7 cellular contexts compared by ENCODE assay signal in genomic region chr6:113888996-113889635, GRCh38.
"Had no signal": no experiment of that assay in that cellular context is flagged by ENCODE, and none has a peak within 500 bp of the region (broad histone marks: within the 10 kb centered on the region; RNA-seq: fewer than 3 reads in every experiment).

No MANE protein-coding gene starts in this region.

- H3K4me3 ChIP-seq: GM23338, HAP-1, K562 had no signal

- DNase-seq: H7, IMR-90, KG1 had no signal

- H2AFZ ChIP-seq: GM23338 had no signal

- H3K4me1 ChIP-seq: HAP-1 had no signal

- FAIRE-seq: HTR-8/SVneo, K562 had no signal

- H3K36me3 ChIP-seq: HAP-1 had no signal

- H3K9me3 ChIP-seq: HAP-1 had no signal

- H3K4me2 ChIP-seq: GM23338 had no signal

- ATAC-seq: GM23338, K562 had no signal
